Comparison of ENCODE assay signal across 1 cellular context in the genomic region with DNA sequence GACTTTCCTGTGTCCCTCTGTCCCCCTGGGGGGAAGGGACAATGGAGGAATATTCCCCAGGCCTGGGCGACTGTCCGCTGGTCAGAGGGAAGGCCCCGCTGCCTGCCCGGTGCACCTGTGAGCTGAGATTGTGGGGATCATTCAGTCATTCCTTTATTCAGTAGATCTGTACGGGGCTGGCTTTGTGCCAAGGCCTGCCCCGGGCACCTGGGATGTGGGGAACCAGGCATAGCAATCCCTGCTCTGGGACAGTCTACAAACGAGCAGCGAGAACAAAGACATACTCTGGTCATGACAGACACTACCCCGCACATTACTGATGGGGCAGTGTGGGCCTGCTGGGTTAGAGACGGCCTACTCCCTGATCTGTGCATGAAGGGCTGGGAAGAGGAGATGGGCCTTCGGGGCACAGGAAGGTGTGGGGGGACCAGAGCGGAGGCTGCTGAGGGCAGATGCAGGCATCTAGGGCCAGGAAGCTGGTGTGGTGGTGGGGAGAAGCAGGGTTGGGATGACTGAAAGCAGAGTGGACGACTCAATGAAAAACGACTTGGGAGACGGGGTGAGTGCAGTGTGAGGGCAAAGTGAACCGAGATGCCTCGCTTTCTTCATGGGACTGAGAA.
TF ChIP-seq lines count a peak whose summit lies in the region.

No MANE protein-coding gene starts in this region.

TF ChIP-seq in WTC11, 78 proteins besides CTCF, POLR2A, EP300 and RAD21 (continued from another document):
- TF ChIP-seq STAT6 (CRISPR knock-in tag; conservative IDR thresholded peaks at IDR 0.05; ENCODE audit: low read depth) (no peak), NR2C2 (CRISPR knock-in tag; IDR thresholded peaks at IDR 0.05) (no peak), NR1H2 (CRISPR knock-in tag; IDR thresholded peaks at IDR 0.05) (no peak), ZMAT4 (CRISPR knock-in tag; IDR thresholded peaks at IDR 0.05) (no peak), GABPB1 (CRISPR knock-in tag; IDR thresholded peaks at IDR 0.05) (no peak)
